ENCODE assay signal across 22 cellular contexts in the genomic region with DNA sequence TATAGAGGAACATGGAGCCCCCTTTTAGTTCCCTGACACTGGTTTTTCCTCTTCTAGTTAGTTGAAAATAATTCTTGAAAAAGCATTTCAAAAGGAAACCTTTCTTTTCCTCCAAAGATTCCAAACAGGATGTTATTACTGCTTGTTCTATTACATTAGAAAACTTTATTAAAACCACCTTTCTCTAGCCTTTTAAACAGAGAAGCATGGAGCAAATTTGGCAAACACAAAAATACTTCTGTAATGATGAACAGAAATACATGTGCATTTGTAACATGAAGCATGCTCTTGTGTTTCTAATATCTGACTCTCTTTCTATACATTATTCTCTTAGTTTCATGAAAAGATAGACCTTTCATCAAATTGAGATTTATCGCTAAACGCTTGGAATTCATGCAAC.
DNase-seq lines count a peak whose midpoint lies in the region; ATAC-seq and TF ChIP-seq lines count a peak whose summit lies in the region.
"Had no signal": no experiment of that assay in that cellular context is flagged by ENCODE, and none has a peak within 500 bp of the region (broad histone marks: within the 10 kb centered on the region; RNA-seq: fewer than 3 reads in every experiment).

No MANE protein-coding gene starts in this region.

- H3K36me3 ChIP-seq in SK-N-SH (replicated peaks in 1 of 2; ENCODE audit: control insufficient read depth in 1 of 2, insufficient read depth in 2 of 2, low read length in 1 of 2) = no peaks in the 10 kb centered on the region
- H3K36me3 ChIP-seq: BLaER1, MG63, SJCRH30 had no signal

- H3K36me3 Mint-ChIP-seq in nephron (ENCODE audit: low read depth) = no peaks in the 10 kb centered on the region

- peak overlapping the region in 2 of 3 experiments; percentile 30 to 41 for H3K27ac Mint-ChIP-seq in nephron
- H3K27ac Mint-ChIP-seq: CD4-positive, alpha-beta T cell had no signal

- 0 out of 2 replicates have a peak overlapping the region, but pooled peaks have one; percentile 10 for H2AFZ ChIP-seq in SK-N-SH (ENCODE audit: low read depth)

- POLR2A ChIA-PET in SK-N-SH (lab: Yijun Ruan, JAX) = no interaction called here

- peaks cover 2% of the 10 kb centered on the region for H3K9me3 Mint-ChIP-seq in nephron

- no peaks in the 10 kb centered on the region for H3K27me3 Mint-ChIP-seq in nephron (ENCODE audit: low read depth)

- H3K4me3 ChIP-seq in AG10803 (ENCODE audit: low read length) (no peak overlapping the region), SK-N-SH (ENCODE audit: low read depth in 2 of 2, low read length in 1 of 2) (no peak overlapping the region), fibroblast of mammary gland (ENCODE audit: control insufficient read depth, low read depth, low read length) (no peak overlapping the region)
- H3K4me3 ChIP-seq: BLaER1, MG63, SJCRH30 had no signal

- no peaks in the 10 kb centered on the region for H3K9me3 ChIP-seq in SK-N-SH
- H3K9me3 ChIP-seq: MG63, SJCRH30 had no signal

- TF ChIP-seq EP300 in SK-N-SH (IDR thresholded peaks at IDR 0.05; ENCODE audit: borderline replicate concordance in 1 of 2, low read depth in 1 of 2, low read length in 1 of 2) = no peak

- ATAC-seq in GM19467 (IDR thresholded peaks at IDR 0.05; ENCODE audit: unreplicated experiment) = no peak
- no peak for ATAC-seq in HG02981 (IDR thresholded peaks at IDR 0.05; ENCODE audit: unreplicated experiment)

- peak overlapping the region; percentile 7 to 30; a peak in 2 of 4 replicates for H3K27ac ChIP-seq in SK-N-SH (ENCODE audit: low read depth in 2 of 2, low read length in 1 of 2)
- H3K27ac ChIP-seq: BLaER1, SJCRH30 had no signal

- no peaks in the 10 kb centered on the region for H4K20me1 ChIP-seq in SK-N-SH (ENCODE audit: insufficient read depth)
- H4K20me1 ChIP-seq: BLaER1 had no signal

- H3K27me3 ChIP-seq in SK-N-SH (ENCODE audit: insufficient read depth) = no peaks in the 10 kb centered on the region
- H3K27me3 ChIP-seq: BLaER1, MG63, SJCRH30 had no signal

- H3K4me1 ChIP-seq in SK-N-SH (ENCODE audit: control insufficient read depth in 1 of 2, insufficient read depth in 2 of 2, low read depth in 1 of 2, low read length in 1 of 2) = peaks cover 0 to 9% of the 10 kb centered on the region in 2 experiments; a peak in 1 of 4 replicates
- H3K4me1 ChIP-seq: SJCRH30 had no signal

- no peak for TF ChIP-seq CTCF in AG10803 (conservative IDR thresholded peaks at IDR 0.05; ENCODE audit: low read length)
- no peak for TF ChIP-seq CTCF in SK-N-SH (IDR thresholded peaks at IDR 0.05)
- TF ChIP-seq CTCF in fibroblast of mammary gland (conservative IDR thresholded peaks at IDR 0.05; ENCODE audit: control insufficient read depth, insufficient read depth, low read depth, low read length) = no peak
- no peak for TF ChIP-seq CTCF in nephron (IDR thresholded peaks at IDR 0.05; ENCODE audit: unreplicated experiment in 3 of 3)

- no peaks in the 10 kb centered on the region for H3K79me2 ChIP-seq in SK-N-SH (ENCODE audit: insufficient read depth)

- no peak for TF ChIP-seq RAD21 in SK-N-SH (IDR thresholded peaks at IDR 0.05; ENCODE audit: low read length)

- peaks cover 10% of the 10 kb centered on the region for H3K4me1 Mint-ChIP-seq in nephron

- peak; percentile 57 for DNase-seq in AG10803 (ENCODE audit: low read depth)
- DNase-seq in SK-N-SH = no peak
- DNase-seq in fibroblast of mammary gland (ENCODE audit: low read depth) = peak; percentile 39
- DNase-seq in HCEC 1CT = no peak
- DNase-seq in NCI-H345 (lab: John Stamatoyannopoulos, UW) = no peak
- DNase-seq: 8988T; CD4-positive, alpha-beta T cell; DMS53; KG1; NCI-H1105 treated with DMSO at 0.1 percent for 48 hours; NCI-H146; NCI-H1930; NCI-H2107; NCI-H446; NCI-H524 treated with DMSO at 0.1 percent for 48 hours; NCI-H774; SJCRH30 had no signal

- no peak overlapping the region for H3K9ac ChIP-seq in SK-N-SH
- H3K9ac ChIP-seq: BLaER1 had no signal

- no peaks in the 10 kb centered on the region for H3F3A ChIP-seq in SK-N-SH (replicated peaks; ENCODE audit: insufficient read depth)

- H3K4me3 Mint-ChIP-seq in nephron = no peak overlapping the region
- H3K4me3 Mint-ChIP-seq: CD4-positive, alpha-beta T cell had no signal

- CTCF ChIA-PET in SK-N-SH (lab: Yijun Ruan, JAX) = no interaction called here

- WGBS in SK-N-SH (ENCODE audit: low lambda C conversion rate) = 94% methylated on average over 2 of the region's 2 CpGs

- no peak overlapping the region for H3K4me2 ChIP-seq in SK-N-SH
- H3K4me2 ChIP-seq: BLaER1 had no signal

- H3K9me2 ChIP-seq in SK-N-SH = no peaks in the 10 kb centered on the region

TF ChIP-seq in SK-N-SH, 30 proteins besides CTCF, POLR2A, EP300 and RAD21:
- TF ChIP-seq TEAD4 (IDR thresholded peaks at IDR 0.05; ENCODE audit: borderline replicate concordance, insufficient read depth) = no peak
- TF ChIP-seq FOSL2 (IDR thresholded peaks at IDR 0.05; ENCODE audit: borderline replicate concordance, low read depth) = no peak
- TF ChIP-seq RXRA (IDR thresholded peaks at IDR 0.05; ENCODE audit: borderline replicate concordance, low read depth) = no peak
- TF ChIP-seq MEF2A (IDR thresholded peaks at IDR 0.05; ENCODE audit: borderline replicate concordance, low read depth) = no peak
- no peak for TF ChIP-seq SMC3 (IDR thresholded peaks at IDR 0.05; ENCODE audit: low read depth, low read length)
- TF ChIP-seq SIN3A (IDR thresholded peaks at IDR 0.05; ENCODE audit: borderline replicate concordance, low read depth, low read length) = no peak
- TF ChIP-seq, protein P1, sequence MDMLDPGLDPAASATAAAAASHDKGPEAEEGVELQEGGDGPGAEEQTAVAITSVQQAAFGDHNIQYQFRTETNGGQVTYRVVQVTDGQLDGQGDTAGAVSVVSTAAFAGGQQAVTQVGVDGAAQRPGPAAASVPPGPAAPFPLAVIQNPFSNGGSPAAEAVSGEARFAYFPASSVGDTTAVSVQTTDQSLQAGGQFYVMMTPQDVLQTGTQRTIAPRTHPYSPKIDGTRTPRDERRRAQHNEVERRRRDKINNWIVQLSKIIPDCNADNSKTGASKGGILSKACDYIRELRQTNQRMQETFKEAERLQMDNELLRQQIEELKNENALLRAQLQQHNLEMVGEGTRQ (IDR thresholded peaks at IDR 0.05; ENCODE audit: borderline replicate concordance, low read depth, low read length) = no peak
- TF ChIP-seq, protein P2, sequence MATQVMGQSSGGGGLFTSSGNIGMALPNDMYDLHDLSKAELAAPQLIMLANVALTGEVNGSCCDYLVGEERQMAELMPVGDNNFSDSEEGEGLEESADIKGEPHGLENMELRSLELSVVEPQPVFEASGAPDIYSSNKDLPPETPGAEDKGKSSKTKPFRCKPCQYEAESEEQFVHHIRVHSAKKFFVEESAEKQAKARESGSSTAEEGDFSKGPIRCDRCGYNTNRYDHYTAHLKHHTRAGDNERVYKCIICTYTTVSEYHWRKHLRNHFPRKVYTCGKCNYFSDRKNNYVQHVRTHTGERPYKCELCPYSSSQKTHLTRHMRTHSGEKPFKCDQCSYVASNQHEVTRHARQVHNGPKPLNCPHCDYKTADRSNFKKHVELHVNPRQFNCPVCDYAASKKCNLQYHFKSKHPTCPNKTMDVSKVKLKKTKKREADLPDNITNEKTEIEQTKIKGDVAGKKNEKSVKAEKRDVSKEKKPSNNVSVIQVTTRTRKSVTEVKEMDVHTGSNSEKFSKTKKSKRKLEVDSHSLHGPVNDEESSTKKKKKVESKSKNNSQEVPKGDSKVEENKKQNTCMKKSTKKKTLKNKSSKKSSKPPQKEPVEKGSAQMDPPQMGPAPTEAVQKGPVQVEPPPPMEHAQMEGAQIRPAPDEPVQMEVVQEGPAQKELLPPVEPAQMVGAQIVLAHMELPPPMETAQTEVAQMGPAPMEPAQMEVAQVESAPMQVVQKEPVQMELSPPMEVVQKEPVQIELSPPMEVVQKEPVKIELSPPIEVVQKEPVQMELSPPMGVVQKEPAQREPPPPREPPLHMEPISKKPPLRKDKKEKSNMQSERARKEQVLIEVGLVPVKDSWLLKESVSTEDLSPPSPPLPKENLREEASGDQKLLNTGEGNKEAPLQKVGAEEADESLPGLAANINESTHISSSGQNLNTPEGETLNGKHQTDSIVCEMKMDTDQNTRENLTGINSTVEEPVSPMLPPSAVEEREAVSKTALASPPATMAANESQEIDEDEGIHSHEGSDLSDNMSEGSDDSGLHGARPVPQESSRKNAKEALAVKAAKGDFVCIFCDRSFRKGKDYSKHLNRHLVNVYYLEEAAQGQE (IDR thresholded peaks at IDR 0.05; ENCODE audit: low read depth, low read length) = no peak
- TF ChIP-seq TAF1 (IDR thresholded peaks at IDR 0.05; ENCODE audit: borderline replicate concordance, low read depth, low read length) = no peak
- TF ChIP-seq, protein P3, sequence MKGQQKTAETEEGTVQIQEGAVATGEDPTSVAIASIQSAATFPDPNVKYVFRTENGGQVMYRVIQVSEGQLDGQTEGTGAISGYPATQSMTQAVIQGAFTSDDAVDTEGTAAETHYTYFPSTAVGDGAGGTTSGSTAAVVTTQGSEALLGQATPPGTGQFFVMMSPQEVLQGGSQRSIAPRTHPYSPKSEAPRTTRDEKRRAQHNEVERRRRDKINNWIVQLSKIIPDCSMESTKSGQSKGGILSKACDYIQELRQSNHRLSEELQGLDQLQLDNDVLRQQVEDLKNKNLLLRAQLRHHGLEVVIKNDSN (IDR thresholded peaks at IDR 0.05; ENCODE audit: borderline replicate concordance, low read depth) = no peak

Comparison
In these comparisons a context has a peak if more than half of its experiments do, and no peak if none do; other contexts are left out.
1. DNase-seq: peak in AG10803 (single experiment) and fibroblast of mammary gland (single experiment); none in SK-N-SH (single experiment), HCEC 1CT (single experiment) and NCI-H345 (single experiment).